Comparison of ENCODE assay signal across 1 cellular context in genomic region chr9:33377089-33377715, GRCh38.
TF ChIP-seq lines count a peak whose summit lies in the region.

No MANE protein-coding gene starts in this region.

TF ChIP-seq in K562, 482 proteins besides CTCF, POLR2A, EP300 and RAD21 (continued from another document and continues in another):
- TF ChIP-seq ZNF318 (IDR thresholded peaks at IDR 0.05; ENCODE audit: borderline replicate concordance in 1 of 2, low read depth in 1 of 2) = 0 out of 4 replicates have a peak, but pooled peaks of 1 of the 2 experiments have one; percentile 16
- no peak for TF ChIP-seq BCL6 (CRISPR knock-in tag; IDR thresholded peaks at IDR 0.05)
- no peak for TF ChIP-seq GABPB1 (CRISPR knock-in tag; IDR thresholded peaks at IDR 0.05)
- no peak for TF ChIP-seq ZNF212 (CRISPR knock-in tag; IDR thresholded peaks at IDR 0.05)
- peak; percentile 77 for TF ChIP-seq CBFA2T3 (IDR thresholded peaks at IDR 0.05)
- peak; percentile 23; the same call in 1 of the 2 replicates for TF ChIP-seq NCOR1 (IDR thresholded peaks at IDR 0.05)
- TF ChIP-seq MTA1 (IDR thresholded peaks at IDR 0.05; ENCODE audit: borderline replicate concordance) = no peak
- no peak for TF ChIP-seq SREBF2 (CRISPR knock-in tag; IDR thresholded peaks at IDR 0.05)
- 0 out of 2 replicates have a peak, but pooled peaks have one; percentile 11 for TF ChIP-seq PKNOX1 (IDR thresholded peaks at IDR 0.05)
- no peak for TF ChIP-seq PATZ1 (CRISPR knock-in tag; IDR thresholded peaks at IDR 0.05; ENCODE audit: borderline replicate concordance)
- TF ChIP-seq ATF4 (CRISPR knock-in tag; IDR thresholded peaks at IDR 0.05) = no peak
- no peak for TF ChIP-seq ZNF263 (CRISPR knock-in tag; IDR thresholded peaks at IDR 0.05; ENCODE audit: borderline replicate concordance)
- TF ChIP-seq CC2D1A (IDR thresholded peaks at IDR 0.05) = no peak
- no peak for TF ChIP-seq ZBTB11 (CRISPR knock-in tag; IDR thresholded peaks at IDR 0.05)
- 0 out of 2 replicates have a peak, but pooled peaks have one; percentile 22 for TF ChIP-seq ZEB2 (IDR thresholded peaks at IDR 0.05)
- no peak for TF ChIP-seq YY1 (IDR thresholded peaks at IDR 0.05; ENCODE audit: borderline replicate concordance in 1 of 3, control insufficient read depth in 1 of 3, extremely low read depth in 1 of 3, insufficient read depth in 3 of 3, insufficient read length in 1 of 3, insufficient replicate concordance in 2 of 3, low read depth in 1 of 3, low read length in 2 of 3)
- TF ChIP-seq MBD1 (CRISPR knock-in tag; IDR thresholded peaks at IDR 0.05) = no peak
- no peak for TF ChIP-seq ZNF184 (CRISPR knock-in tag; IDR thresholded peaks at IDR 0.05)
- TF ChIP-seq FOXK2 (conservative IDR thresholded peaks at IDR 0.05 in 1 of 2, IDR thresholded peaks at IDR 0.05 in 1 of 2; ENCODE audit: low read depth in 2 of 2) = no peak
- no peak for TF ChIP-seq DACH1 (IDR thresholded peaks at IDR 0.05; ENCODE audit: partially characterized antibody)
- TF ChIP-seq ZNF311 (CRISPR knock-in tag; IDR thresholded peaks at IDR 0.05) = no peak
- no peak for TF ChIP-seq PRDM10 (IDR thresholded peaks at IDR 0.05; ENCODE audit: partially characterized antibody)
- no peak for TF ChIP-seq FOS (IDR thresholded peaks at IDR 0.05; ENCODE audit: extremely low read depth, insufficient read length)
- TF ChIP-seq ZNF165 (CRISPR knock-in tag; IDR thresholded peaks at IDR 0.05; ENCODE audit: borderline replicate concordance) = no peak
- TF ChIP-seq SMARCA4 (IDR thresholded peaks at IDR 0.05) = peak; percentile 16; the same call in 1 of the 2 replicates
- no peak for TF ChIP-seq MCM2 (IDR thresholded peaks at IDR 0.05; ENCODE audit: low read depth)
- 0 out of 2 replicates have a peak, but pooled peaks have one; percentile 21 for TF ChIP-seq NFIC (IDR thresholded peaks at IDR 0.05)
- no peak for TF ChIP-seq HDGF (IDR thresholded peaks at IDR 0.05)
- TF ChIP-seq MTA2 (IDR thresholded peaks at IDR 0.05; ENCODE audit: low read depth) = 0 out of 2 replicates have a peak, but pooled peaks have one; percentile 33
- no peak for TF ChIP-seq ZNF830 (CRISPR knock-in tag; IDR thresholded peaks at IDR 0.05)
- no peak for TF ChIP-seq MAX (CRISPR knock-in tag; IDR thresholded peaks at IDR 0.05)
- no peak for TF ChIP-seq JUN (IDR thresholded peaks at IDR 0.05; ENCODE audit: borderline replicate concordance, low read depth, low read length)
- TF ChIP-seq JUN (CRISPR knock-in tag; IDR thresholded peaks at IDR 0.05; ENCODE audit: borderline replicate concordance) = no peak
- TF ChIP-seq TFE3 (CRISPR knock-in tag; IDR thresholded peaks at IDR 0.05) = no peak
- TF ChIP-seq SNIP1 (IDR thresholded peaks at IDR 0.05; ENCODE audit: low read depth) = no peak
